ENCODE assay signal across 2 cellular contexts in genomic region chr1:46953847-46954246, GRCh38. TPM values are rescaled to one million over a fixed set of nuclear protein-coding genes. Genes with fewer than 3 reads are reported as not detected.
"Had no signal": no experiment of that assay in that cellular context is flagged by ENCODE, and none has a peak within 500 bp of the region (broad histone marks: within the 10 kb centered on the region; RNA-seq: fewer than 3 reads in every experiment).

No MANE protein-coding gene starts in this region.

RNA-seq across cellular contexts. Expression of gene CYP4A11, which starts 12.6 kb away (rescaled TPM):
- total RNA-seq: G401 had no signal
- polyA plus RNA-seq: GM12878 had no signal
